1 cellular context compared by ENCODE assay signal in the genomic region with DNA sequence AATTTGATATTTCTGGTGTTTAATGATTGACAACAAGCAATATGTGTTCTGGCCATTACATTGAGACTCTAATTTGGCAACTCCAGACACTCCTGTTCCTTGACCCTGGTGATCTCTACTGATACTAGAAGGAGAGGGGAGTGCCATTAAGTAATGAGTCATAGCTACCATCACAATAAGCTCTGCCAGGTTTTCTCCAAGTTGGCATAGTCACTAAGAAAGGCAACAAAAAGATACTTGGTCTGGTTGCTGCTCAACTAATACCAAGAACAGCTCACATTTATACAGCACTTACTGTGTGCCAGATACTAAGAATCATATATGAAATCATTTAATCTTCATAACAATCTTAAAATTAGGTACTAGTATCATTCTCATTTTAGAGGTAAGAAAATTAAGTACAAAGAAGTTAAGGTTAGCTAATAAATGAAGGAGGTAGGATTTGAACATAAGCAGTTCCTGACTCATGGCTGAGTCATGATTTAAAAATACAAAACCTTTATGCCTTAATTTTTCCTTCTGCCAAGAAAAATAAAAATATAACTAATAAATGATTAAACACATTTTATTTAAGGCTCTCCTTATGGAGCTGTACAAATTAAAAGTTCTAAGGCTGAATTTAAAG.
A peak's percentile ranks its signal among the peaks of the same experiment; 100 is the strongest.
TF ChIP-seq lines count a peak whose summit lies in the region.

No MANE protein-coding gene starts in this region.

TF ChIP-seq in Ishikawa, 13 proteins besides CTCF, POLR2A, EP300 and RAD21:
- TF ChIP-seq NFIC (IDR thresholded peaks at IDR 0.05) = 0 out of 2 replicates have a peak, but pooled peaks have one; percentile 19
- no peak for TF ChIP-seq TEAD4 (IDR thresholded peaks at IDR 0.05)
